14 cellular contexts compared by ENCODE assay signal in genomic region chr17:82668024-82668630, GRCh38.
DNase-seq lines count a peak whose midpoint lies in the region; ATAC-seq lines count a peak whose summit lies in the region.
"Had no signal": no experiment of that assay in that cellular context is flagged by ENCODE, and none has a peak within 500 bp of the region (broad histone marks: within the 10 kb centered on the region; RNA-seq: fewer than 3 reads in every experiment).

No MANE protein-coding gene starts in this region.

- ATAC-seq in GM21825 (IDR thresholded peaks at IDR 0.05; ENCODE audit: unreplicated experiment), result no peak

- H3K27ac ChIP-seq in layer of hippocampus (ENCODE audit: low read depth, low read length) (peak overlapping the region; percentile 71), substantia nigra (ENCODE audit: low read depth, low read length, poor library complexity, severe bottlenecking) (peak overlapping the region; percentile 81)
- H3K27ac ChIP-seq: ascending aorta, left lung had no signal

- peak overlapping the region; percentile 58 for H3K9ac ChIP-seq in NT2/D1 (ENCODE audit: insufficient read length, low read depth)

- no peaks in the 10 kb centered on the region for H3K36me3 ChIP-seq in NT2/D1 (ENCODE audit: insufficient read depth, insufficient read length, low read length)
- H3K36me3 ChIP-seq: left lung had no signal

- H3K27me3 ChIP-seq in NT2/D1 (ENCODE audit: insufficient read depth, insufficient read length), result no peaks in the 10 kb centered on the region
- H3K27me3 ChIP-seq in layer of hippocampus (ENCODE audit: control insufficient read depth, insufficient read depth, low read length), result no peaks in the 10 kb centered on the region
- H3K27me3 ChIP-seq: ascending aorta, gastroesophageal sphincter, left lung, tibial artery had no signal

- peaks cover 13% of the 10 kb centered on the region for H3K4me1 ChIP-seq in NT2/D1 (ENCODE audit: insufficient read depth, insufficient read length)

- peak; percentile 61 for DNase-seq in activated effector memory CD4-positive, alpha-beta T cell treated with anti-CD3 and anti-CD28 coated beads, Interleukin-2, amount 50 U/mL, for 16 hours
- no peak for DNase-seq in activated effector memory CD4-positive, alpha-beta T cell treated with Interleukin-2 at 50 U/mL for 16 hours
- no peak for DNase-seq in NT2/D1 (ENCODE audit: low read depth, low spot score)
- DNase-seq in substantia nigra (lab: John Stamatoyannopoulos, UW), result peak in 1 of 49 donors; percentile 46
- DNase-seq in iPS-NIHi7 (ENCODE audit: extremely low spot score), result no peak
- no peak for DNase-seq in HK-2 (ENCODE audit: unreplicated experiment)
- DNase-seq: CD4-positive, alpha-beta memory T cell; DMS79 had no signal

- no peak overlapping the region for H3K4me3 ChIP-seq in NT2/D1 (ENCODE audit: insufficient read length, low read depth)
- H3K4me3 ChIP-seq: gastroesophageal sphincter, left lung, tibial artery had no signal

- H3K9me3 ChIP-seq in NT2/D1 (ENCODE audit: insufficient read depth, low read length), result no peaks in the 10 kb centered on the region
- H3K9me3 ChIP-seq: ascending aorta, gastroesophageal sphincter, left lung, tibial artery had no signal
